8 cellular contexts compared by ENCODE assay signal in genomic region chr2:82491591-82491990, GRCh38.
"Had no signal": no experiment of that assay in that cellular context is flagged by ENCODE, and none has a peak within 500 bp of the region (broad histone marks: within the 10 kb centered on the region; RNA-seq: fewer than 3 reads in every experiment).

No MANE protein-coding gene starts in this region.

- H3K36me3 ChIP-seq: HAP-1 had no signal

- H3K4me1 ChIP-seq: HAP-1 had no signal

- H3K9ac ChIP-seq: GM23248 had no signal

- H2AFZ ChIP-seq: GM23248 had no signal

- H3K9me3 ChIP-seq: HAP-1 had no signal

- H3K4me3 ChIP-seq: GM23248, HAP-1 had no signal

- ATAC-seq: HCT116, HepG2 had no signal

- H3K27ac ChIP-seq: GM23248, HL-60 had no signal

- DNase-seq: GM23248, GOT3, H7, HFFc6 had no signal

- FAIRE-seq: HepG2 had no signal
